Comparison of ENCODE assay signal across 8 cellular contexts in genomic region chr19:10195199-10195519, GRCh38. TPM values are rescaled to one million over a fixed set of nuclear protein-coding genes. Genes with fewer than 3 reads are reported as not detected.
DNase-seq lines count a peak whose midpoint lies in the region; ATAC-seq and TF ChIP-seq lines count a peak whose summit lies in the region.

No MANE protein-coding gene starts in this region.

- peak overlapping the region; percentile 87 for H3K27ac Mint-ChIP-seq in mesothelial cell of epicardium

- peak; percentile 18 for ATAC-seq in HG02852 (IDR thresholded peaks at IDR 0.05; ENCODE audit: unreplicated experiment)
- no peak for ATAC-seq in HG03045 (IDR thresholded peaks at IDR 0.05; ENCODE audit: unreplicated experiment)

- H3K4me1 ChIP-seq in ascending aorta, result peaks cover 3 to 21% of the 10 kb centered on the region in 2 donors

- POLR2A ChIA-PET in AG04450 (lab: Yijun Ruan, JAX), result interaction anchor here (0.6 to 2.3 kb wide), 6 partner anchors 10 to 55 kb away, joined by 3 to 11 read pairs (median 5); no protein-coding TSS in a partner anchor

- intact Hi-C loops in ascending aorta (cut with DNase I), result loop anchor here (1.0 to 2.0 kb wide), 2 partner anchors 55 to 74 kb away; no protein-coding TSS in a partner anchor

- no peaks in the 10 kb centered on the region for H3K9me3 Mint-ChIP-seq in mesothelial cell of epicardium

- H3K4me3 ChIP-seq in AG04450 (ENCODE audit: low read depth, low read length), result peak overlapping the region; percentile 85
- H3K4me3 ChIP-seq in ascending aorta, result peak overlapping the region; percentile 81 to 97

- H3K27ac ChIP-seq in AG04450 (ENCODE audit: low read depth, low read length) (no peak overlapping the region), ascending aorta (peak overlapping the region; percentile 86 to 89)

- H3K9me3 ChIP-seq in AG04450 (ENCODE audit: control insufficient read depth, insufficient read depth, low read length) (peaks cover 4% of the 10 kb centered on the region; the same call in 1 of the 2 replicates), ascending aorta (no peaks in the 10 kb centered on the region)

- no peaks in the 10 kb centered on the region for H3K36me3 Mint-ChIP-seq in mesothelial cell of epicardium

- CTCF ChIA-PET in AG04450 (lab: Charles Lee), result interaction anchor here (0.6 to 2.1 kb wide), 4 partner anchors 15 to 96 kb away, joined by 3 to 5 read pairs (median 3); no protein-coding TSS in a partner anchor

- peaks cover 8% of the 10 kb centered on the region for H3K4me1 Mint-ChIP-seq in mesothelial cell of epicardium

- H3K27me3 ChIP-seq in AG04450 (ENCODE audit: control insufficient read depth, insufficient read depth, low read length) (no peaks in the 10 kb centered on the region), ascending aorta (no peaks in the 10 kb centered on the region)

- DNase-seq in AG04450 (ENCODE audit: low read depth, low spot score) (no peak), ascending aorta (ENCODE audit: low spot score in 2 of 2) (no peak), mesothelial cell of epicardium (ENCODE audit: low spot score in 2 of 2, unreplicated experiment in 2 of 2) (no peak), CD1c-positive myeloid dendritic cell (ENCODE audit: extremely low spot score) (no peak), GM19240 (ENCODE audit: insufficient read length, low spot score) (no peak), NCI-H774 (lab: John Stamatoyannopoulos, UW) (no peak)

- no peaks in the 10 kb centered on the region for H3K36me3 ChIP-seq in ascending aorta

- H3K27me3 Mint-ChIP-seq in mesothelial cell of epicardium (ENCODE audit: low read depth), result no peaks in the 10 kb centered on the region

- no peak for TF ChIP-seq CTCF in AG04450 (IDR thresholded peaks at IDR 0.05; ENCODE audit: low read depth, low read length)
- TF ChIP-seq CTCF in ascending aorta (IDR thresholded peaks at IDR 0.05), result no peak
- TF ChIP-seq CTCF in mesothelial cell of epicardium (IDR thresholded peaks at IDR 0.05; ENCODE audit: unreplicated experiment), result no peak

- H3K4me3 Mint-ChIP-seq in mesothelial cell of epicardium, result peak overlapping the region; percentile 91

RNA-seq across cellular contexts. Expression of gene DNMT1, which starts 0.4 kb away (rescaled TPM):
- 54.5 and 60.7 TPM in 2 replicates for polyA plus RNA-seq in AG04450 (2011; rRNA removed)
- polyA minus RNA-seq in AG04450 (2011; rRNA and poly(A)+ RNA removed), result 56.4 and 66.8 TPM in 2 replicates
- total RNA-seq in ascending aorta, result 54.0 TPM
- total RNA-seq in mesothelial cell of epicardium, result 110 to 115 TPM (median 112 TPM) in 3 replicates

RNA-seq across cellular contexts. Expression of gene S1PR2, which starts 36.0 kb away (rescaled TPM):
- 19.7 and 25.1 TPM in 2 replicates for polyA plus RNA-seq in AG04450 (2011; rRNA removed)
- 78.7 and 106 TPM in 2 replicates for polyA minus RNA-seq in AG04450 (2011; rRNA and poly(A)+ RNA removed)
- total RNA-seq in ascending aorta, result 24.3 TPM
- total RNA-seq in mesothelial cell of epicardium, result 34.6 to 36.9 TPM (median 34.9 TPM) in 3 replicates

RNA-seq across cellular contexts. Expression of gene MRPL4, which starts 56.9 kb away (rescaled TPM):
- 28.5 and 41.4 TPM in 2 replicates for polyA plus RNA-seq in AG04450 (2011; rRNA removed)
- 14.1 and 20.6 TPM in 2 replicates for polyA minus RNA-seq in AG04450 (2011; rRNA and poly(A)+ RNA removed)
- 72.9 TPM for total RNA-seq in ascending aorta
- 54.1 to 57.4 TPM (median 54.4 TPM) in 3 replicates for total RNA-seq in mesothelial cell of epicardium
